34 cellular contexts compared by ENCODE assay signal in genomic region chr2:135832891-135833290, GRCh38. TPM values are rescaled to one million over a fixed set of nuclear protein-coding genes. Genes with fewer than 3 reads are reported as not detected.
"Had no signal": no experiment of that assay in that cellular context is flagged by ENCODE, and none has a peak within 500 bp of the region (broad histone marks: within the 10 kb centered on the region; RNA-seq: fewer than 3 reads in every experiment).

No MANE protein-coding gene starts in this region.

- H3K27ac Mint-ChIP-seq: activated B cell treated with CpG ODN at 0.5 μM for 24 hours; activated CD4-positive, alpha-beta memory T cell treated with anti-CD3 and anti-CD28 coated beads for 36 hours; activated CD4-positive, alpha-beta T cell treated with anti-CD3 and anti-CD28 coated beads, Interleukin-2, amount 10 ng/mL, durations not matched to agents 24 days and 14 days; activated CD8-positive, alpha-beta T cell treated with anti-CD3 and anti-CD28 coated beads for 36 hours; activated naive CD4-positive, alpha-beta T cell treated with anti-CD3 and anti-CD28 coated beads for 36 hours; activated naive CD4-positive, alpha-beta T cell treated with anti-CD3 and anti-CD28 coated beads, Interleukin-2, amount 50 U/mL, for 72 hours; activated naive CD8-positive, alpha-beta T cell treated with anti-CD3 and anti-CD28 coated beads for 36 hours; activated T-cell treated with anti-CD3 and anti-CD28 coated beads, Interleukin-2, amount 50 U/mL, for 72 hours; activated T-helper 1 cell treated with anti-CD3 and anti-CD28 coated beads, Interleukin-12 subunit alpha, Interleukin-12 subunit beta, Interleukin-2, Interleukin-4 antibody, amounts not matched to agents 30 ng/mL and 10 ng/mL and 1 ng/mL, durations not matched to agents 14 hours and 24 hours and 36 hours; activated T-helper 17 cell treated with anti-CD3 and anti-CD28 coated beads, Interleukin-2, amount 50 U/mL, for 72 hours; T-helper 1 cell treated with Interleukin-12 subunit alpha and Interleukin-12 subunit beta and Interleukin-4 antibody, amounts not matched to agents 30 μg/mL and 1 μg/mL, for 36 hours; T-helper 2 cell treated with Interferon-gamma antibody and Interleukin-4, amounts not matched to agents 5 μg/mL and 100 μg/mL, for 36 hours had no signal

- H3K36me3 Mint-ChIP-seq: activated naive CD4-positive, alpha-beta T cell treated with anti-CD3 and anti-CD28 coated beads, Interleukin-2, amount 50 U/mL, for 72 hours had no signal

- H3K36me3 ChIP-seq: adrenal gland, brain microvascular endothelial cell, breast epithelium had no signal

- DNase-seq: activated B cell treated with CpG ODN at 0.5 μM for 24 hours; activated CD4-positive, alpha-beta memory T cell treated with anti-CD3 and anti-CD28 coated beads for 36 hours; activated CD4-positive, alpha-beta T cell treated with anti-CD3 and anti-CD28 coated beads for 4 hours; activated CD4-positive, alpha-beta T cell treated with anti-CD3 and anti-CD28 coated beads, Interleukin-2, amount 10 ng/mL, durations not matched to agents 24 days and 14 days; activated CD4-positive, alpha-beta T cell treated with anti-CD3 and anti-CD28 coated beads, Interleukin-2, amount 50 U/mL, for 1 hour; activated CD4-positive, alpha-beta T cell treated with anti-CD3 and anti-CD28 coated beads, Interleukin-2, amount 50 U/mL, for 4 hours; activated CD4-positive, CD25-positive, alpha-beta regulatory T cell treated with anti-CD3 and anti-CD28 coated beads, Interleukin-2, amount 50 U/mL, for 72 hours; activated CD8-positive, alpha-beta memory T cell treated with anti-CD3 and anti-CD28 coated beads, Interleukin-2, amount 50 U/mL, for 4 hours; activated CD8-positive, alpha-beta T cell treated with anti-CD3 and anti-CD28 coated beads for 36 hours; activated effector memory CD4-positive, alpha-beta T cell treated with anti-CD3 and anti-CD28 coated beads, Interleukin-2, amount 50 U/mL, for 16 hours; activated gamma-delta T cell treated with Interleukin-2 at 50 U/mL for 16 hours; activated naive CD4-positive, alpha-beta T cell; activated naive CD4-positive, alpha-beta T cell treated with anti-CD3 and anti-CD28 coated beads for 36 hours; activated naive CD4-positive, alpha-beta T cell treated with anti-CD3 and anti-CD28 coated beads, Interleukin-2, amount 50 U/mL, for 16 hours; activated naive CD8-positive, alpha-beta T cell treated with anti-CD3 and anti-CD28 coated beads for 36 hours; activated T-cell treated with anti-CD3 and anti-CD28 coated beads, Interleukin-2, amount 50 U/mL, for 4 hours; activated T-cell treated with anti-CD3 and anti-CD28 coated beads, Interleukin-2, amount 50 U/mL, for 72 hours; adrenal gland; amniotic stem cell; aorta; body of pancreas; brain microvascular endothelial cell; central memory CD4-positive, alpha-beta T cell; T-helper 2 cell; T-helper 9 cell had no signal

- H3K4me1 Mint-ChIP-seq: activated B cell treated with CpG ODN at 0.5 μM for 24 hours; activated T-helper 17 cell treated with anti-CD3 and anti-CD28 coated beads, Interleukin-2, amount 50 U/mL, for 72 hours had no signal

- H3K9me3 ChIP-seq: adrenal gland, body of pancreas, breast epithelium had no signal

- H3K4me3 ChIP-seq: adrenal gland, body of pancreas, breast epithelium had no signal

- H3K4me1 ChIP-seq: adrenal gland, body of pancreas, breast epithelium had no signal

- H3K4me3 Mint-ChIP-seq: activated B cell treated with CpG ODN at 0.5 μM for 24 hours; activated CD4-positive, alpha-beta memory T cell treated with anti-CD3 and anti-CD28 coated beads for 36 hours; activated CD4-positive, alpha-beta T cell treated with anti-CD3 and anti-CD28 coated beads, Interleukin-2, amount 10 ng/mL, durations not matched to agents 24 days and 14 days; activated CD8-positive, alpha-beta T cell treated with anti-CD3 and anti-CD28 coated beads for 36 hours; activated naive CD4-positive, alpha-beta T cell treated with anti-CD3 and anti-CD28 coated beads for 36 hours; activated naive CD8-positive, alpha-beta T cell treated with anti-CD3 and anti-CD28 coated beads for 36 hours; activated T-cell treated with anti-CD3 and anti-CD28 coated beads, Interleukin-2, amount 50 U/mL, for 4 hours; activated T-cell treated with anti-CD3 and anti-CD28 coated beads, Interleukin-2, amount 50 U/mL, for 72 hours; activated T-helper 1 cell treated with anti-CD3 and anti-CD28 coated beads, Interleukin-12 subunit alpha, Interleukin-12 subunit beta, Interleukin-2, Interleukin-4 antibody, amounts not matched to agents 30 ng/mL and 10 ng/mL and 1 ng/mL, durations not matched to agents 14 hours and 24 hours and 36 hours; activated T-helper 17 cell treated with anti-CD3 and anti-CD28 coated beads, Interleukin-2, amount 50 U/mL, for 72 hours; T-helper 1 cell treated with Interleukin-12 subunit alpha and Interleukin-12 subunit beta and Interleukin-4 antibody, amounts not matched to agents 30 μg/mL and 1 μg/mL, for 36 hours; T-helper 2 cell treated with Interferon-gamma antibody and Interleukin-4, amounts not matched to agents 5 μg/mL and 100 μg/mL, for 36 hours had no signal

- ATAC-seq: activated CD8-positive, alpha-beta T cell treated with anti-CD3 and anti-CD28 coated beads for 36 hours; activated naive CD4-positive, alpha-beta T cell treated with anti-CD3 and anti-CD28 coated beads, Interleukin-2, amount 50 U/mL, for 72 hours; activated T-cell treated with anti-CD3 and anti-CD28 coated beads, Interleukin-2, amount 50 U/mL, for 4 hours; activated T-cell treated with anti-CD3 and anti-CD28 coated beads, Interleukin-2, amount 50 U/mL, for 72 hours; activated T-helper 17 cell treated with anti-CD3 and anti-CD28 coated beads, Interleukin-2, amount 50 U/mL, for 72 hours; body of pancreas had no signal

- H3K27ac ChIP-seq: adrenal gland, body of pancreas, brain microvascular endothelial cell, breast epithelium, VCaP had no signal

- H3K9me3 Mint-ChIP-seq: activated B cell treated with CpG ODN at 0.5 μM for 24 hours; activated CD4-positive, alpha-beta memory T cell treated with anti-CD3 and anti-CD28 coated beads for 36 hours; activated CD4-positive, alpha-beta T cell treated with anti-CD3 and anti-CD28 coated beads, Interleukin-2, amount 10 ng/mL, durations not matched to agents 24 days and 14 days; activated CD8-positive, alpha-beta T cell treated with anti-CD3 and anti-CD28 coated beads for 36 hours; activated naive CD4-positive, alpha-beta T cell treated with anti-CD3 and anti-CD28 coated beads for 36 hours; activated naive CD4-positive, alpha-beta T cell treated with anti-CD3 and anti-CD28 coated beads, Interleukin-2, amount 50 U/mL, for 72 hours; activated naive CD8-positive, alpha-beta T cell treated with anti-CD3 and anti-CD28 coated beads for 36 hours; activated T-cell treated with anti-CD3 and anti-CD28 coated beads, Interleukin-2, amount 50 U/mL, for 4 hours; activated T-cell treated with anti-CD3 and anti-CD28 coated beads, Interleukin-2, amount 50 U/mL, for 72 hours; activated T-helper 1 cell treated with anti-CD3 and anti-CD28 coated beads, Interleukin-12 subunit alpha, Interleukin-12 subunit beta, Interleukin-2, Interleukin-4 antibody, amounts not matched to agents 30 ng/mL and 10 ng/mL and 1 ng/mL, durations not matched to agents 14 hours and 24 hours and 36 hours; activated T-helper 17 cell treated with anti-CD3 and anti-CD28 coated beads, Interleukin-2, amount 50 U/mL, for 72 hours; T-helper 1 cell treated with Interleukin-12 subunit alpha and Interleukin-12 subunit beta and Interleukin-4 antibody, amounts not matched to agents 30 μg/mL and 1 μg/mL, for 36 hours; T-helper 2 cell treated with Interferon-gamma antibody and Interleukin-4, amounts not matched to agents 5 μg/mL and 100 μg/mL, for 36 hours had no signal

- H3K27me3 ChIP-seq: adrenal gland, body of pancreas, brain microvascular endothelial cell, breast epithelium had no signal

- H3K27me3 Mint-ChIP-seq: activated B cell treated with CpG ODN at 0.5 μM for 24 hours; activated CD4-positive, alpha-beta memory T cell treated with anti-CD3 and anti-CD28 coated beads for 36 hours; activated CD4-positive, alpha-beta T cell treated with anti-CD3 and anti-CD28 coated beads, Interleukin-2, amount 10 ng/mL, durations not matched to agents 24 days and 14 days; activated CD8-positive, alpha-beta T cell treated with anti-CD3 and anti-CD28 coated beads for 36 hours; activated naive CD8-positive, alpha-beta T cell treated with anti-CD3 and anti-CD28 coated beads for 36 hours; activated T-helper 17 cell treated with anti-CD3 and anti-CD28 coated beads, Interleukin-2, amount 50 U/mL, for 72 hours had no signal

RNA-seq across cellular contexts. Expression of gene LCT, which starts 4.1 kb away (rescaled TPM):
- total RNA-seq: activated B cell treated with CpG ODN at 0.5 μM for 24 hours, aorta, astrocyte, body of pancreas, breast epithelium, cardiac septum had no signal
